In genomic region chr3:53155763-53156162, GRCh38 we compare ENCODE assay signal across 22 cellular contexts. TPM values are rescaled to one million over a fixed set of nuclear protein-coding genes. Genes with fewer than 3 reads are reported as not detected.
DNase-seq lines count a peak whose midpoint lies in the region; ATAC-seq, FAIRE-seq and TF ChIP-seq lines count a peak whose summit lies in the region.
"Had no signal": no experiment of that assay in that cellular context is flagged by ENCODE, and none has a peak within 500 bp of the region (broad histone marks: within the 10 kb centered on the region; RNA-seq: fewer than 3 reads in every experiment).

No MANE protein-coding gene starts in this region.

- H3K27me3 ChIP-seq in breast epithelium (no peaks in the 10 kb centered on the region), lower lobe of right lung (ENCODE audit: low read depth) (peaks cover 11% of the 10 kb centered on the region), upper lobe of left lung (no peaks in the 10 kb centered on the region)
- H3K27me3 ChIP-seq: right atrium auricular region, SJSA1 had no signal

- intact Hi-C loops in breast epithelium (cut with DNase I; ENCODE audit: low total_unique reads) (no loop called here), lower lobe of right lung (cut with DNase I) (no loop called here)

- TF ChIP-seq POLR2A in breast epithelium (IDR thresholded peaks at IDR 0.05) (no peak), upper lobe of left lung (IDR thresholded peaks at IDR 0.05) (peak in 1 of 4 donors; percentile 2), H54 (IDR thresholded peaks at IDR 0.05; ENCODE audit: low read depth, low read length) (no peak)

- no peak overlapping the region for H3K4me3 ChIP-seq in breast epithelium
- H3K4me3 ChIP-seq in lower lobe of right lung, result no peak overlapping the region
- peak overlapping the region in 1 of 4 donors; percentile 23 for H3K4me3 ChIP-seq in upper lobe of left lung
- H3K4me3 ChIP-seq: SJSA1, suprapubic skin had no signal

- WGBS in upper lobe of left lung, 2 donors, result 63 to 76% methylated on average over 5 of the region's 5 CpGs

- H3K36me3 ChIP-seq in breast epithelium (no peaks in the 10 kb centered on the region), lower lobe of right lung (no peaks in the 10 kb centered on the region), upper lobe of left lung (no peaks in the 10 kb centered on the region)
- H3K36me3 ChIP-seq: right atrium auricular region, SJSA1, suprapubic skin had no signal

- peak in 2 of 4 donors; percentile 30 to 95 for TF ChIP-seq EP300 in upper lobe of left lung (IDR thresholded peaks at IDR 0.05)

- H3K4me1 ChIP-seq in breast epithelium (peaks cover 12 to 39% of the 10 kb centered on the region in 2 donors), lower lobe of right lung (peaks cover 72% of the 10 kb centered on the region), upper lobe of left lung (peaks cover 15 to 89% (median 71%) of the 10 kb centered on the region in 4 donors)

- H3K27ac ChIP-seq in breast epithelium, result peak overlapping the region; percentile 67 to 80
- H3K27ac ChIP-seq in lower lobe of right lung, result peak overlapping the region; percentile 73
- peak overlapping the region; percentile 61 to 99 (median 66) for H3K27ac ChIP-seq in upper lobe of left lung
- H3K27ac ChIP-seq: KMS-11, right atrium auricular region, SJSA1, suprapubic skin had no signal

- peak; percentile 49 for DNase-seq in SIG-M5 treated with dmso at 0.1 percent for 504 hours (lab: John Stamatoyannopoulos, UW; ENCODE audit: unreplicated experiment)
- DNase-seq in SIG-M5 (lab: John Stamatoyannopoulos, UW), result no peak
- DNase-seq in breast epithelium (ENCODE audit: low spot score in 2 of 2), result peak; percentile 81 to 88
- peak; percentile 92 for DNase-seq in lower lobe of right lung
- peak in 1 of 2 donors; percentile 91 for DNase-seq in upper lobe of left lung
- DNase-seq in NCI-H1105 treated with DMSO at 0.1 percent for 48 hours (lab: John Stamatoyannopoulos, UW), result no peak
- DNase-seq in H54 (ENCODE audit: insufficient read length, low spot score), result no peak
- DNase-seq: activated CD4-positive, alpha-beta T cell treated with anti-CD3 and anti-CD28 coated beads, Interleukin-2, amount 50 U/mL, for 4 hours; amniotic stem cell; CD8-positive, alpha-beta T cell; GF-D8; HFFc6; immature natural killer cell; naive thymus-derived CD4-positive, alpha-beta T cell; NCI-H187; stimulated activated CD4-positive, alpha-beta T cell treated with anti-CD3 and anti-CD28 coated beads, Interleukin-1b, Interleukin-23, amount 100 ng/mL, for 48 hours had no signal

- no peak for FAIRE-seq in H54 (lab: Jason Lieb, UNC)
- FAIRE-seq: endothelial cell of umbilical vein had no signal

- ATAC-seq in lower lobe of right lung (peak; percentile 81 to 87), upper lobe of left lung (ENCODE audit: low FRiP score in 2 of 2) (peak; percentile 6 to 88), GM21619 (IDR thresholded peaks at IDR 0.05; ENCODE audit: unreplicated experiment) (no peak)
- ATAC-seq: CD8-positive, alpha-beta T cell; naive thymus-derived CD4-positive, alpha-beta T cell had no signal

- H3K9me3 ChIP-seq in breast epithelium (no peaks in the 10 kb centered on the region), lower lobe of right lung (no peaks in the 10 kb centered on the region), upper lobe of left lung (no peaks in the 10 kb centered on the region)
- H3K9me3 ChIP-seq: right atrium auricular region, SJSA1, suprapubic skin had no signal

- TF ChIP-seq CTCF in breast epithelium (IDR thresholded peaks at IDR 0.05) (no peak), lower lobe of right lung (IDR thresholded peaks at IDR 0.05) (no peak), upper lobe of left lung (IDR thresholded peaks at IDR 0.05) (no peak)

RNA-seq across cellular contexts. Expression of gene PRKCD, which starts 5.2 kb away (rescaled TPM):
- 10 to 100 TPM; 14.0 to 36.8 (median 15.1) TPM for total RNA-seq in breast epithelium
- total RNA-seq in lower lobe of right lung, result 103 TPM
- 100 to 1,000 TPM in 1 of 6 donors, 10 to 100 TPM in 5; 57.7 to 116 (median 67.9) TPM for total RNA-seq in upper lobe of left lung

RNA-seq across cellular contexts. Expression of gene RFT1, which starts 25.5 kb away (rescaled TPM):
- total RNA-seq in breast epithelium, result 10 to 100 TPM in 2 of 3 donors, 1 to 10 TPM in 1; 9.5 to 11.7 (median 10.1) TPM
- total RNA-seq in lower lobe of right lung, result 18.3 TPM
- total RNA-seq in upper lobe of left lung, result 10 to 100 TPM in 4 of 6 donors, 1 to 10 TPM in 2; 5.1 to 19.9 (median 12.8) TPM

Comparison
In these comparisons a context has a peak if more than half of its experiments do, and no peak if none do; other contexts are left out.
1. DNase-seq: peak in SIG-M5 treated with dmso at 0.1 percent for 504 hours (single experiment), breast epithelium (2 of 2) and lower lobe of right lung (single experiment); none in SIG-M5 (single experiment), NCI-H1105 treated with DMSO at 0.1 percent for 48 hours (single experiment) and H54 (single experiment).
2. Peak in every context shown above with its lines, with median percentiles within 50 percentile points of each other: H3K27ac ChIP-seq.